28 cellular contexts compared by ENCODE assay signal in the genomic region with DNA sequence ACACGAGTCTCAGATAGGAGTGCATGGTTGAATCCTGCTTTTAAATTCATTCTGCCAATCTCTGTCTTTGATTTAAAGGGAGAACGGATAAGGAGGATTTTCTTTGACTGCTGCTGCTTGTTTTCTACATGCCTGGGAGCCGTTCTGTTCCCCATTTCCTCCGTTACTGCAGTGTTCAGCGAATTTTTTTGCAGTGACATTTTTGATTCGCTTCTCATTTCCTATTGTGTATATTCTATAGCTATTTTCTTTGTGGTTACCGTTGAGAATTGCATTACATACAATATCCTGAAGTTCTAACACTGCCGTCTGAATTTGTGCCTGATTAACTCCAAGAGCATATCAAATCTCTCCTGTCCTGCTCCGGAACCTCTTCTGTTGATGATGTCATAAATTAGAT.
"Had no signal": no experiment of that assay in that cellular context is flagged by ENCODE, and none has a peak within 500 bp of the region (broad histone marks: within the 10 kb centered on the region; RNA-seq: fewer than 3 reads in every experiment).

No MANE protein-coding gene starts in this region.

- H3K27ac Mint-ChIP-seq: mesothelial cell of epicardium; natural killer cell; nephron progenitor cell; neural progenitor cell; progenitor cell of endocrine pancreas; stimulated activated naive B cell treated with anti-CD40 and anti-IgM and Interleukin-4, amounts not matched to agents 10 μg/mL and 1 μg/mL and 100 μg/mL, for 72 hours had no signal

- ATAC-seq: natural killer cell; stimulated activated naive B cell treated with anti-CD40 and anti-IgM and Interleukin-4, amounts not matched to agents 10 μg/mL and 1 μg/mL and 100 μg/mL, for 72 hours; stimulated activated naive CD8-positive, alpha-beta T cell treated with anti-CD3 and anti-CD28 coated beads, Interleukin-15, Interleukin-2, amounts not matched to agents 100 U/mL and 50 U/mL, for 24 hours had no signal

- H3K27me3 Mint-ChIP-seq: stimulated activated naive B cell treated with anti-CD40 and anti-IgM and Interleukin-4, amounts not matched to agents 10 μg/mL and 1 μg/mL and 100 μg/mL, for 72 hours had no signal

- H3K36me3 Mint-ChIP-seq: natural killer cell had no signal

- H3K4me1 Mint-ChIP-seq: mesothelial cell of epicardium, natural killer cell, nephron progenitor cell, neural progenitor cell had no signal

- H3K4me3 Mint-ChIP-seq: mesothelial cell of epicardium; naive B cell; natural killer cell; nephron progenitor cell; neural progenitor cell; stimulated activated naive B cell treated with anti-CD40 and anti-IgM and Interleukin-4, amounts not matched to agents 10 μg/mL and 1 μg/mL and 100 μg/mL, for 72 hours had no signal

- H3K27me3 ChIP-seq: neutrophil, ovary, right atrium auricular region, right lobe of liver, stomach, testis, thyroid gland, transverse colon, upper lobe of left lung, vagina had no signal

- H3K9ac ChIP-seq: neural progenitor cell had no signal

- H3K4me1 ChIP-seq: left ventricle myocardium inferior, neural progenitor cell, right atrium auricular region, right lobe of liver, stomach, testis, thyroid gland, transverse colon, upper lobe of left lung, vagina had no signal

- H3K9me3 ChIP-seq: neutrophil, ovary, right atrium auricular region, right lobe of liver, stomach, testis, thyroid gland, transverse colon, upper lobe of left lung, vagina had no signal

- H2AFZ ChIP-seq: neural progenitor cell had no signal

- H3K4me2 ChIP-seq: neural progenitor cell had no signal

- H3K36me3 ChIP-seq: left ventricle myocardium inferior, neural progenitor cell, neutrophil, ovary, right atrium auricular region, right lobe of liver, stomach, thyroid gland, transverse colon, upper lobe of left lung, vagina had no signal

- DNase-seq: islet precursor cell; left ventricle myocardium inferior; mesendoderm; naive B cell; natural killer cell; nephron progenitor cell; occipital lobe; ovary; right lobe of liver; stimulated activated CD4-positive, alpha-beta T cell treated with anti-CD3 and anti-CD28 coated beads, Interleukin-12 subunit alpha, Interleukin-12 subunit beta, amount 100 ng/mL, for 4 hours; stimulated activated CD4-positive, alpha-beta T cell treated with anti-CD3 and anti-CD28 coated beads, Interleukin-15, amount 100 ng/mL, for 24 hours; stimulated activated CD4-positive, alpha-beta T cell treated with anti-CD3 and anti-CD28 coated beads, Interleukin-2, amount 100 ng/mL, for 24 hours; stimulated activated CD4-positive, alpha-beta T cell treated with anti-CD3 and anti-CD28 coated beads, Interleukin-4, amount 100 ng/mL, for 1 hour; stimulated activated naive B cell treated with anti-CD40 and anti-IgM and Interleukin-4, amounts not matched to agents 10 μg/mL and 1 μg/mL and 100 μg/mL, for 72 hours; stimulated activated naive CD8-positive, alpha-beta T cell treated with anti-CD3 and anti-CD28 coated beads, Interleukin-15, Interleukin-2, amounts not matched to agents 100 U/mL and 50 U/mL, for 24 hours; stomach; testis; thyroid gland; transverse colon had no signal

- H3K4me3 ChIP-seq: left ventricle myocardium inferior, lung, neural progenitor cell, ovary, right atrium auricular region, right lobe of liver, skin epidermis, stomach, testis, thyroid gland, transverse colon, upper lobe of left lung, vagina had no signal

- H3K27ac ChIP-seq: left ventricle myocardium inferior, neural progenitor cell, neutrophil, ovary, right atrium auricular region, right lobe of liver, skin epidermis, stomach, testis, thyroid gland, transverse colon, upper lobe of left lung, vagina had no signal
